12 cellular contexts compared by ENCODE assay signal in genomic region chr1:156359973-156360372, GRCh38. TPM values are rescaled to one million over a fixed set of nuclear protein-coding genes. Genes with fewer than 3 reads are reported as not detected.
DNase-seq lines count a peak whose midpoint lies in the region; ATAC-seq, FAIRE-seq and TF ChIP-seq lines count a peak whose summit lies in the region.
"Had no signal": no experiment of that assay in that cellular context is flagged by ENCODE, and none has a peak within 500 bp of the region (broad histone marks: within the 10 kb centered on the region; RNA-seq: fewer than 3 reads in every experiment).

No MANE protein-coding gene starts in this region.

- no peaks in the 10 kb centered on the region for H4K20me1 ChIP-seq in HepG2 (ENCODE audit: insufficient read depth, low read length)

- H3K4me1 ChIP-seq in HepG2 (ENCODE audit: insufficient read depth, low read length) (peaks cover 53% of the 10 kb centered on the region), right lobe of liver (peaks cover 0 to 8% (median 0%) of the 10 kb centered on the region in 4 donors), Panc1 (ENCODE audit: control insufficient read depth, insufficient read depth, low read length) (no peaks in the 10 kb centered on the region)

- H3K27me3 Mint-ChIP-seq in glutamatergic neuron (ENCODE audit: unreplicated experiment), result peaks cover 4% of the 10 kb centered on the region

- H3K9me3 ChIP-seq in HepG2 (ENCODE audit: low read length), result no peaks in the 10 kb centered on the region
- no peaks in the 10 kb centered on the region for H3K9me3 ChIP-seq in right lobe of liver
- no peaks in the 10 kb centered on the region for H3K9me3 ChIP-seq in Panc1 (ENCODE audit: control insufficient read depth, insufficient read depth, low read depth, low read length)

- CTCF ChIA-PET in HepG2 (lab: Yijun Ruan, JAX; ENCODE audit: low intra/inter-chr PET ratio, low total read pairs), result no interaction called here
- CTCF ChIA-PET in Panc1 (lab: Charles Lee), result interaction anchor here (0.6 to 2.2 kb wide), 4 partner anchors 25 to 213 kb away, joined by 3 to 15 read pairs (median 8); no protein-coding TSS in a partner anchor

- BruUV-seq in HepG2 (replicated peaks; lab: Mats Ljungman, UMichigan), result no TSS peak
- BruUV-seq in Panc1 (replicated peaks; lab: Mats Ljungman, UMichigan), result no TSS peak

- FAIRE-seq in HepG2 (lab: Jason Lieb, UNC), result no peak
- FAIRE-seq: RCC 7860 had no signal

- H3K27ac Mint-ChIP-seq in glutamatergic neuron (ENCODE audit: unreplicated experiment), result no peak overlapping the region
- H3K27ac Mint-ChIP-seq: memory B cell had no signal

- TF ChIP-seq RAD21 in HepG2 (CRISPR knock-in tag; IDR thresholded peaks at IDR 0.05), result no peak

- H3K9me3 Mint-ChIP-seq in glutamatergic neuron (ENCODE audit: unreplicated experiment), result peaks cover 7% of the 10 kb centered on the region
- H3K9me3 Mint-ChIP-seq: memory B cell had no signal

- in situ Hi-C loops in HepG2 (cut with HindIII; ENCODE audit: extremely low pct_ligation_motif_present, low pct_unique_long_range_greater_than_20kb), result loop anchor here (10.0 kb wide), 1 partner anchor 85 kb away; no protein-coding TSS in a partner anchor
- in situ Hi-C loops in Panc1 (cut with HindIII; ENCODE audit: low pct_unique_long_range_greater_than_20kb, low sequenced_read_pairs), result no loop called here

- no peak overlapping the region for H3K4me3 ChIP-seq in HepG2 (replicated peaks in 1 of 3; ENCODE audit: insufficient read depth in 1 of 3, low read depth in 2 of 3, low read length in 3 of 3)
- H3K4me3 ChIP-seq in right lobe of liver, result no peak overlapping the region
- H3K4me3 ChIP-seq in Panc1 (ENCODE audit: low read depth in 2 of 2, low read length in 2 of 2), result no peak overlapping the region
- H3K4me3 ChIP-seq in epithelial cell of proximal tubule (ENCODE audit: low read depth, low read length), result no peak overlapping the region

- intact Hi-C loops in HepG2 (cut with micrococcal nuclease; ENCODE audit: unreplicated experiment), result no loop called here
- intact Hi-C loops in right lobe of liver (cut with DNase I), result no loop called here
- intact Hi-C loops in Panc1 (cut with micrococcal nuclease; ENCODE audit: unreplicated experiment), result no loop called here

- TF ChIP-seq POLR2A in HepG2 (IDR thresholded peaks at IDR 0.05; ENCODE audit: insufficient read depth in 1 of 2, low read depth in 2 of 2, low read length in 2 of 2) (no peak), right lobe of liver (IDR thresholded peaks at IDR 0.05) (no peak)

- no peaks in the 10 kb centered on the region for H3K36me3 ChIP-seq in HepG2 (replicated peaks in 1 of 2; ENCODE audit: control insufficient read depth in 1 of 2, insufficient read depth in 2 of 2, low read length in 2 of 2)
- H3K36me3 ChIP-seq in right lobe of liver, result no peaks in the 10 kb centered on the region
- no peaks in the 10 kb centered on the region for H3K36me3 ChIP-seq in Panc1 (ENCODE audit: control insufficient read depth, insufficient read depth, low read length)

- H3K36me3 Mint-ChIP-seq in glutamatergic neuron (ENCODE audit: unreplicated experiment), result no peaks in the 10 kb centered on the region
- H3K36me3 Mint-ChIP-seq: memory B cell had no signal

- H3K79me2 ChIP-seq in HepG2 (ENCODE audit: insufficient read depth, low read length), result no peaks in the 10 kb centered on the region

- H2AFZ ChIP-seq in HepG2 (ENCODE audit: low read length), result no peak overlapping the region

- no peak overlapping the region for H3K27ac ChIP-seq in HepG2 (ENCODE audit: extremely low read length, insufficient read depth, low read length)
- no peak overlapping the region for H3K27ac ChIP-seq in right lobe of liver
- no peak overlapping the region for H3K27ac ChIP-seq in Panc1 (ENCODE audit: low read length)

- no peaks in the 10 kb centered on the region for H3K4me1 Mint-ChIP-seq in glutamatergic neuron (ENCODE audit: low read depth, unreplicated experiment)

- peak; percentile 17; the same call in 2 of the 3 replicates for ATAC-seq in HepG2
- no peak for ATAC-seq in right lobe of liver
- peak; percentile 65 for ATAC-seq in Panc1
- no peak for ATAC-seq in left lobe of liver
- ATAC-seq in GM21390 (IDR thresholded peaks at IDR 0.05; ENCODE audit: unreplicated experiment), result no peak

- no peak overlapping the region for H3K4me3 Mint-ChIP-seq in glutamatergic neuron (ENCODE audit: unreplicated experiment)
- H3K4me3 Mint-ChIP-seq: memory B cell had no signal

- no peaks in the 10 kb centered on the region for H3K27me3 ChIP-seq in HepG2 (ENCODE audit: control insufficient read depth in 1 of 2, insufficient read depth in 2 of 2, low read length in 2 of 2)
- no peaks in the 10 kb centered on the region for H3K27me3 ChIP-seq in right lobe of liver
- H3K27me3 ChIP-seq in Panc1 (ENCODE audit: control insufficient read depth, insufficient read depth, low read length), result no peaks in the 10 kb centered on the region

- H3K9ac ChIP-seq in HepG2 (ENCODE audit: insufficient read depth, low read depth, low read length), result no peak overlapping the region

- POLR2A ChIA-PET in HepG2 (lab: Yijun Ruan, JAX) (interaction anchor here (0.6 to 5.8 kb wide), 4 partner anchors 12 to 78 kb away, joined by 3 to 46 read pairs (median 5); no protein-coding TSS in a partner anchor), Panc1 (lab: Charles Lee) (interaction anchor here (0.7 kb wide), 1 partner anchor 612 kb away, joined by 4 read pairs; no protein-coding TSS in a partner anchor)

- DNase-seq in HepG2 (ENCODE audit: low spot score) (no peak), right lobe of liver (no peak), Panc1 (ENCODE audit: low read depth, low spot score) (no peak), epithelial cell of proximal tubule (ENCODE audit: low read depth) (no peak), left lobe of liver (ENCODE audit: low spot score) (no peak), glutamatergic neuron (no peak), GF-D8 (lab: John Stamatoyannopoulos, UW) (no peak)
- DNase-seq: activated CD8-positive, alpha-beta memory T cell treated with anti-CD3 and anti-CD28 coated beads, Interleukin-2, amount 50 U/mL, for 48 hours had no signal

- 70% methylated on average over 6 of the region's 6 CpGs for WGBS in HepG2 (ENCODE audit: low lambda C conversion rate)
- 63% methylated on average over 6 of the region's 6 CpGs for WGBS in right lobe of liver (ENCODE audit: insufficient coverage, low coverage, low lambda C conversion rate, missing lambda C conversion rate)

- H3K4me2 ChIP-seq in HepG2 (ENCODE audit: low read depth, low read length), result no peak overlapping the region

- peak; percentile 36 for TF ChIP-seq CTCF in HepG2 (CRISPR knock-in tag; IDR thresholded peaks at IDR 0.05)
- TF ChIP-seq CTCF in right lobe of liver (IDR thresholded peaks at IDR 0.05), result no peak
- TF ChIP-seq CTCF in Panc1 (IDR thresholded peaks at IDR 0.05), result no peak; the same call in 1 of the 2 replicates
- TF ChIP-seq CTCF in epithelial cell of proximal tubule (conservative IDR thresholded peaks at IDR 0.05; ENCODE audit: low read depth, low read length), result peak; percentile 37
- no peak for TF ChIP-seq CTCF in glutamatergic neuron (IDR thresholded peaks at IDR 0.05; ENCODE audit: partially characterized antibody, unreplicated experiment)

- no peak for TF ChIP-seq EP300 in HepG2 (IDR thresholded peaks at IDR 0.05; ENCODE audit: low read depth in 2 of 2, low read length in 2 of 2)
- TF ChIP-seq EP300 in HepG2 (CRISPR knock-in tag; IDR thresholded peaks at IDR 0.05; ENCODE audit: borderline replicate concordance), result no peak

RNA-seq across cellular contexts. Expression of gene RHBG, which starts 9.0 kb away (rescaled TPM):
- total RNA-seq in HepG2 (2016; rRNA removed; fragmentation: Illumina TruSeq; extraction: Trizol), result 19.9 and 73.5 TPM in 2 replicates
- 27.1 and 27.2 TPM in 2 replicates for total RNA-seq in HepG2 (2016; cell fraction: cytosol; rRNA removed; fragmentation: Illumina TruSeq; extraction: Trizol; ENCODE audit: low read depth)
- total RNA-seq in HepG2 (2016; cell fraction: insoluble cytoplasmic fraction; rRNA removed; fragmentation: Illumina TruSeq; extraction: Trizol), result 19.0 and 70.7 TPM in 2 replicates
- 28.4 and 29.7 TPM in 2 replicates for total RNA-seq in HepG2 (2016; cell fraction: membrane; rRNA removed; fragmentation: Illumina TruSeq; extraction: Trizol)
- 120 and 140 TPM in 2 replicates for total RNA-seq in HepG2 (2016; cell fraction: nucleus; rRNA removed; fragmentation: Illumina TruSeq; extraction: Trizol)
- polyA plus RNA-seq in HepG2 (2011; rRNA removed), result 61.8 and 90.0 TPM in 2 replicates
- 15.8 and 22.5 TPM in 2 replicates for polyA plus RNA-seq in HepG2 (2011; cell fraction: cytosol; rRNA removed)
- polyA plus RNA-seq in HepG2 (2011; cell fraction: nucleus; rRNA removed), result 518 and 570 TPM in 2 replicates
- 48.2 and 62.5 TPM in 2 replicates for polyA plus RNA-seq in HepG2 (2012)
- polyA plus RNA-seq in HepG2 (2016; cell fraction: cytosol; fragmentation: Illumina TruSeq; extraction: Trizol; ENCODE audit: low read depth), result 19.4 and 21.4 TPM in 2 replicates
- 25.1 and 33.6 TPM in 2 replicates for polyA plus RNA-seq in HepG2 (2016; cell fraction: insoluble cytoplasmic fraction; fragmentation: Illumina TruSeq; extraction: Trizol; ENCODE audit: low read depth)
- 30.5 and 32.9 TPM in 2 replicates for polyA plus RNA-seq in HepG2 (2016; cell fraction: membrane; fragmentation: Illumina TruSeq; extraction: Trizol; ENCODE audit: low read depth)
- polyA plus RNA-seq in HepG2 (2016; cell fraction: nucleus; fragmentation: Illumina TruSeq; extraction: Trizol; ENCODE audit: insufficient read depth, low read depth), result 499 and 532 TPM in 2 replicates
- polyA minus RNA-seq in HepG2 (2011; rRNA and poly(A)+ RNA removed; ENCODE audit: low replicate concordance), result 63.5 TPM in 1 of 2 replicates, not detected in the other
- 7.9 and 12.7 TPM in 2 replicates for polyA minus RNA-seq in HepG2 (2011; cell fraction: cytosol; rRNA and poly(A)+ RNA removed)
- 124 and 143 TPM in 2 replicates for polyA minus RNA-seq in HepG2 (2011; cell fraction: nucleus; rRNA and poly(A)+ RNA removed)
- 1 to 10 TPM in 2 of 6 experiments, under 1 TPM in 2, not detected in 2; 0.42 to 1.6 (median 1.1) TPM for total RNA-seq in right lobe of liver
- total RNA-seq in Panc1 (2021; ENCODE audit: unreplicated experiment), result 0.28 TPM
- polyA plus RNA-seq in Panc1 (2012; ENCODE audit: insufficient read length), result not detected
- 0.14 TPM in 1 of 2 replicates, not detected in the other for total RNA-seq in epithelial cell of proximal tubule
- total RNA-seq in left lobe of liver, result 2.8 TPM
- total RNA-seq in glutamatergic neuron (ENCODE audit: unreplicated experiment), result not detected
- total RNA-seq: dermis microvascular lymphatic vessel endothelial cell had no signal

RNA-seq across cellular contexts. Expression of gene TSACC, which starts 21.6 kb away (rescaled TPM):
- total RNA-seq in HepG2 (2016; rRNA removed; fragmentation: Illumina TruSeq; extraction: Trizol) (1.6 and 2.6 TPM in 2 replicates), right lobe of liver (1 to 10 TPM in 2 of 6 experiments, under 1 TPM in 2, not detected in 2; 0.37 to 1.1 (median 0.99) TPM), Panc1 (2021; ENCODE audit: unreplicated experiment) (3.6 TPM), epithelial cell of proximal tubule (0.36 and 0.69 TPM in 2 replicates), left lobe of liver (0.40 TPM), glutamatergic neuron (ENCODE audit: unreplicated experiment) (not detected)
- total RNA-seq in HepG2 (2016; cell fraction: cytosol; rRNA removed; fragmentation: Illumina TruSeq; extraction: Trizol; ENCODE audit: low read depth), result 3.1 and 3.2 TPM in 2 replicates
- total RNA-seq in HepG2 (2016; cell fraction: insoluble cytoplasmic fraction; rRNA removed; fragmentation: Illumina TruSeq; extraction: Trizol), result 1.7 and 2.4 TPM in 2 replicates
- total RNA-seq in HepG2 (2016; cell fraction: membrane; rRNA removed; fragmentation: Illumina TruSeq; extraction: Trizol), result 1.8 and 4.6 TPM in 2 replicates
- total RNA-seq in HepG2 (2016; cell fraction: nucleus; rRNA removed; fragmentation: Illumina TruSeq; extraction: Trizol), result 1.3 and 1.8 TPM in 2 replicates
- polyA plus RNA-seq in HepG2 (2011; rRNA removed), result 1.5 and 1.6 TPM in 2 replicates
- 2.1 and 3.4 TPM in 2 replicates for polyA plus RNA-seq in HepG2 (2011; cell fraction: cytosol; rRNA removed)
- polyA plus RNA-seq in HepG2 (2011; cell fraction: nucleus; rRNA removed), result 0.64 and 1.1 TPM in 2 replicates
- 1.0 and 1.6 TPM in 2 replicates for polyA plus RNA-seq in HepG2 (2012)
- polyA plus RNA-seq in HepG2 (2016; cell fraction: cytosol; fragmentation: Illumina TruSeq; extraction: Trizol; ENCODE audit: low read depth), result 3.0 and 3.7 TPM in 2 replicates
- polyA plus RNA-seq in HepG2 (2016; cell fraction: insoluble cytoplasmic fraction; fragmentation: Illumina TruSeq; extraction: Trizol; ENCODE audit: low read depth), result 2.9 and 3.8 TPM in 2 replicates
- polyA plus RNA-seq in HepG2 (2016; cell fraction: membrane; fragmentation: Illumina TruSeq; extraction: Trizol; ENCODE audit: low read depth), result 3.6 and 4.2 TPM in 2 replicates
- 1.3 TPM in 1 of 2 replicates, not detected in the other for polyA plus RNA-seq in HepG2 (2016; cell fraction: nucleus; fragmentation: Illumina TruSeq; extraction: Trizol; ENCODE audit: insufficient read depth, low read depth)
- 0.88 and 2.1 TPM in 2 replicates for polyA minus RNA-seq in HepG2 (2011; rRNA and poly(A)+ RNA removed; ENCODE audit: low replicate concordance)
- not detected in 2 replicates for polyA minus RNA-seq in HepG2 (2011; cell fraction: cytosol; rRNA and poly(A)+ RNA removed)
- polyA minus RNA-seq in HepG2 (2011; cell fraction: nucleus; rRNA and poly(A)+ RNA removed), result 1.3 TPM in 1 of 2 replicates, not detected in the other
- 2.2 TPM for polyA plus RNA-seq in Panc1 (2012; ENCODE audit: insufficient read length)
- total RNA-seq: dermis microvascular lymphatic vessel endothelial cell had no signal

RNA-seq across cellular contexts. Expression of gene CCT3, which starts 21.9 kb away (rescaled TPM):
- total RNA-seq in HepG2 (2016; rRNA removed; fragmentation: Illumina TruSeq; extraction: Trizol), result 615 and 870 TPM in 2 replicates
- total RNA-seq in HepG2 (2016; cell fraction: cytosol; rRNA removed; fragmentation: Illumina TruSeq; extraction: Trizol; ENCODE audit: low read depth), result 207 and 214 TPM in 2 replicates
- total RNA-seq in HepG2 (2016; cell fraction: insoluble cytoplasmic fraction; rRNA removed; fragmentation: Illumina TruSeq; extraction: Trizol), result 624 and 897 TPM in 2 replicates
- total RNA-seq in HepG2 (2016; cell fraction: membrane; rRNA removed; fragmentation: Illumina TruSeq; extraction: Trizol), result 301 and 320 TPM in 2 replicates
- total RNA-seq in HepG2 (2016; cell fraction: nucleus; rRNA removed; fragmentation: Illumina TruSeq; extraction: Trizol), result 255 and 260 TPM in 2 replicates
- polyA plus RNA-seq in HepG2 (2011; rRNA removed), result 301 and 319 TPM in 2 replicates
- polyA plus RNA-seq in HepG2 (2011; cell fraction: cytosol; rRNA removed), result 366 and 378 TPM in 2 replicates
- polyA plus RNA-seq in HepG2 (2011; cell fraction: nucleus; rRNA removed), result 96.9 and 114 TPM in 2 replicates
- 221 and 275 TPM in 2 replicates for polyA plus RNA-seq in HepG2 (2012)
- polyA plus RNA-seq in HepG2 (2016; cell fraction: cytosol; fragmentation: Illumina TruSeq; extraction: Trizol; ENCODE audit: low read depth), result 103 and 105 TPM in 2 replicates
- 652 and 701 TPM in 2 replicates for polyA plus RNA-seq in HepG2 (2016; cell fraction: insoluble cytoplasmic fraction; fragmentation: Illumina TruSeq; extraction: Trizol; ENCODE audit: low read depth)
- polyA plus RNA-seq in HepG2 (2016; cell fraction: membrane; fragmentation: Illumina TruSeq; extraction: Trizol; ENCODE audit: low read depth), result 159 and 175 TPM in 2 replicates
- 306 and 309 TPM in 2 replicates for polyA plus RNA-seq in HepG2 (2016; cell fraction: nucleus; fragmentation: Illumina TruSeq; extraction: Trizol; ENCODE audit: insufficient read depth, low read depth)
- polyA minus RNA-seq in HepG2 (2011; rRNA and poly(A)+ RNA removed; ENCODE audit: low replicate concordance), result 227 and 626 TPM in 2 replicates
- polyA minus RNA-seq in HepG2 (2011; cell fraction: cytosol; rRNA and poly(A)+ RNA removed), result 253 and 292 TPM in 2 replicates
- polyA minus RNA-seq in HepG2 (2011; cell fraction: nucleus; rRNA and poly(A)+ RNA removed), result 83.3 and 153 TPM in 2 replicates
- total RNA-seq in right lobe of liver, result 100 to 1,000 TPM in 3 of 6 experiments, 10 to 100 TPM in 3; 79.3 to 179 (median 115) TPM
- 451 TPM for total RNA-seq in Panc1 (2021; ENCODE audit: unreplicated experiment)
- polyA plus RNA-seq in Panc1 (2012; ENCODE audit: insufficient read length), result 497 TPM
- 358 and 726 TPM in 2 replicates for total RNA-seq in epithelial cell of proximal tubule
- 80.8 TPM for total RNA-seq in left lobe of liver
- 347 TPM for total RNA-seq in glutamatergic neuron (ENCODE audit: unreplicated experiment)

Comparison
In these comparisons a context has a peak if more than half of its experiments do, and no peak if none do; other contexts are left out.
1. ATAC-seq: peak in HepG2 (single experiment) and Panc1 (single experiment); none in right lobe of liver (0 of 4), left lobe of liver (single experiment) and GM21390 (single experiment).
2. CTCF ChIP-seq: peak in HepG2 (single experiment) and epithelial cell of proximal tubule (single experiment); none in right lobe of liver (0 of 4), Panc1 (single experiment) and glutamatergic neuron (single experiment).